ENCODE assay signal across 8 cellular contexts in the genomic region with DNA sequence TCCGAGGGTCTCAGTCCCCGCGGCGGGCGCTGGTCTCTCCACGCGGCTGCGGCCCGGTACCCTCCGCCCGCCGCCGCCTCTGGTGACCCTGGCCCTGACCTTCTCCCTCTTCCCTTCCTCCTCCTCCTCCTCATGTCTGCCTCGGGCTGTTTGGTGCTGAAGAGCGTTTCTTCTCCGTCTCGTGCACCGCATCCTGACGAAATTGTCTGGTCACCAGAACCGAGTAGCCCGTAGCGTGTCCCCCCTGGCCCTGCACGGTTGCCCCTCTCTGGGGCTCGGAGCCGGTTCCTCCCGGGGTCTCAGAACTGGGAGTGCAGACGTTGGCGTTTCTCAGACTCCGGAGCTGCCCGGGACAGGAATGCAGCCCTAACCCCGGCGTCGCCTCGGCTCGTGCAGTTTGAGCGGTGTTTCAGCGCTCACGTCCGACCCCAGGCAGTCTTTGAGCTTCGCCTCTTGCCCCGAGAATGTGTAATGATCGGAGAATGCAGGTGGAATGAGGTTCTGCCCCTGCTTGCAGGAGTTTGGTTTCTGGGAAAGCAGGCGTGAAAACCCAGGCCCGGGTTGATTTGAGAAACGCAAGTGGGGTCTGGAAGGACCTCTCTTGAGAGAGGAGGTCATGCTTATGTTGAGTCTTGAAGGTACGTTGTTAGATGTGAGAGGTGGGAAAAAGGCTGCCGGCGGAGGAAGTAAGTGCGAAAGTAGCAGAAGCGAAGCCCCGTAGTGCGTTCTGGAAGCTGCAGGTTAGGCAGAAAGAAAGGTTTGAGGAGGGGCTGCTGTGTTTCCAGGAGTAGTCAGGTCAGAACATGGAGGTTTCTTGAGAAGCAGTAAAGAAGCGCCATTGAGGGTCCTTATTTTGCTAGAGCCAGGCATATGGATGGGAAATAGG. TPM values are rescaled to one million over a fixed set of nuclear protein-coding genes. Genes with fewer than 3 reads are reported as not detected.
DNase-seq lines count a peak whose midpoint lies in the region; ATAC-seq and TF ChIP-seq lines count a peak whose summit lies in the region.

No MANE protein-coding gene starts in this region.

- peak; percentile 32 for ATAC-seq in GM19023 (IDR thresholded peaks at IDR 0.05; ENCODE audit: unreplicated experiment)
- peak; percentile 17 to 22 for ATAC-seq in activated T-cell treated with anti-CD3 and anti-CD28 coated beads, Interleukin-2, amount 50 U/mL, for 4 hours
- ATAC-seq in left cardiac atrium: peak; percentile 3 to 5
- no peak for ATAC-seq in HG03469 (IDR thresholded peaks at IDR 0.05; ENCODE audit: unreplicated experiment)

- peaks cover 57% of the 10 kb centered on the region for H4K20me1 ChIP-seq in BLaER1

- H3K36me3 ChIP-seq in BLaER1: peaks cover 9% of the 10 kb centered on the region; the same call in 1 of the 2 replicates

- no peaks in the 10 kb centered on the region for H3K9me3 ChIP-seq in BLaER1

- H3K4me1 Mint-ChIP-seq in activated T-cell treated with anti-CD3 and anti-CD28 coated beads, Interleukin-2, amount 50 U/mL, for 4 hours (ENCODE audit: low read depth): peaks cover 74% of the 10 kb centered on the region

- peak overlapping the region; percentile 98 for H3K9ac ChIP-seq in BLaER1

- H3K4me3 Mint-ChIP-seq in activated T-cell treated with anti-CD3 and anti-CD28 coated beads, Interleukin-2, amount 50 U/mL, for 4 hours: peak overlapping the region; percentile 99

- H3K36me3 Mint-ChIP-seq in activated T-cell treated with anti-CD3 and anti-CD28 coated beads, Interleukin-2, amount 50 U/mL, for 4 hours (ENCODE audit: insufficient read depth): peaks cover 14% of the 10 kb centered on the region

- H3K4me1 ChIP-seq in BLaER1: peaks cover 57% of the 10 kb centered on the region

- intact Hi-C loops in left cardiac atrium (cut with DNase I): loop anchor here (10.0 kb wide), 2 partner anchors 75 to 145 kb away; no protein-coding TSS in a partner anchor

- DNase-seq in HuH-7 (ENCODE audit: low spot score): peak; percentile 41
- no peak for DNase-seq in activated T-cell treated with anti-CD3 and anti-CD28 coated beads, Interleukin-2, amount 50 U/mL, for 4 hours
- no peak for DNase-seq in left cardiac atrium
- DNase-seq in retinal pigment epithelial cell (ENCODE audit: low read depth): no peak
- no peak for DNase-seq in DMS79 treated with DMSO at 0.1 percent for 48 hours (lab: John Stamatoyannopoulos, UW)

- H3K4me2 ChIP-seq in BLaER1: peak overlapping the region; percentile 92

- no peaks in the 10 kb centered on the region for H3K27me3 ChIP-seq in BLaER1

- H3K27ac ChIP-seq in BLaER1: peak overlapping the region; percentile 98

- H3K4me3 ChIP-seq in BLaER1: peak overlapping the region; percentile 99
- H3K4me3 ChIP-seq in retinal pigment epithelial cell (ENCODE audit: low read length): peak overlapping the region; percentile 95

- H3K9me3 Mint-ChIP-seq in activated T-cell treated with anti-CD3 and anti-CD28 coated beads, Interleukin-2, amount 50 U/mL, for 4 hours: no peaks in the 10 kb centered on the region

- TF ChIP-seq CTCF in retinal pigment epithelial cell (conservative IDR thresholded peaks at IDR 0.05; ENCODE audit: low read depth, low read length): no peak

- no peaks in the 10 kb centered on the region for H3K27me3 Mint-ChIP-seq in activated T-cell treated with anti-CD3 and anti-CD28 coated beads, Interleukin-2, amount 50 U/mL, for 4 hours (ENCODE audit: low read depth)

RNA-seq across cellular contexts. Expression of a gene that starts 0.7 kb away (rescaled TPM):
- total RNA-seq in activated T-cell treated with anti-CD3 and anti-CD28 coated beads, Interleukin-2, amount 50 U/mL, for 4 hours: 100 to 1,000 TPM; 231 to 261 (median 237) TPM
- total RNA-seq in left cardiac atrium: 10 to 100 TPM; 58.6 to 80.3 TPM

RNA-seq across cellular contexts. Expression of a gene that starts 27.4 kb away (rescaled TPM):
- 100 to 1,000 TPM; 639 to 698 (median 653) TPM for total RNA-seq in activated T-cell treated with anti-CD3 and anti-CD28 coated beads, Interleukin-2, amount 50 U/mL, for 4 hours
- 1 to 10 TPM; 2.7 to 6.3 TPM for total RNA-seq in left cardiac atrium

Comparison
In these comparisons a context has a peak if more than half of its experiments do, and no peak if none do; other contexts are left out.
1. RNA of a gene that starts 27.4 kb away (total RNA-seq): 639 to 698 TPM in activated T-cell treated with anti-CD3 and anti-CD28 coated beads, Interleukin-2, amount 50 U/mL, for 4 hours; 2.7 to 6.3 TPM in left cardiac atrium; every median in the first group is over 10 times any median in the second.